Comparison of ENCODE assay signal across 9 cellular contexts in the genomic region with DNA sequence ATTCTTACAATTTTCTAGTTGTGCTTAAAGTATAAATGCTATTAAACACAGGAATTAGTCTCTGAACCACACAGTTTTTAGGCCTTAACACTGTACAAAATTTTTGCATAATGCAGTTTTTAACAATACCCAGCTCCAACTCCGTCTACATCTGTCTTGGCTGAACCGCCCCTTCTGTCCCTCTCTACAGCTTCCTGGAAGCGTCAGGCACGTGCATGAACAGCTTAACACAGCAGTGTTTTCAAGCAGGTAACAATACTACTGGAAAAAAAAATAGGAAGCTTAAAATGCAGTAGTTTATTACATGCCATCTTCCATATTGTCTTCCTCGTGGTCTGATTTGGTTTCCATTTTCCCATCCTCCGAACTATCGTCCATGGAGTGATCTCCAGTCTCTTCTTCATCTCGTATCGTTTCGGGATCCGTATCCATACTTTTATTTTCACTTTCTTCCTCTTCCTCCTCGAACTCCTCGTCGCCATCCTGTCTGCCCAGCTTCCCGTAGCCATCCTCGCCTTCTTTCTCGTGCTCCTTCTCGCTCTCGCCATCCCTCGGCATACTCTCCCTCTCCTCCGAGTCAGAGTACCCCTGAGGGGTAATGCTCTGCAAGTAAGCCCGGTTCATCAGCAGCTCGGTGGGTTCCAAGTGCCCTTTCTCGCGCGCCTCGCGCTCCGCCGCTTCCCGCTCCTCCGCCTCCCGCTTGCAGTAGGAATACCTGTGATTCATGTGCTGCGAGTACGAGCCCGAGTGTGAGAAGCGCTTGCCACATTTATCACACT.
DNase-seq lines count a peak whose midpoint lies in the region; ATAC-seq and TF ChIP-seq lines count a peak whose summit lies in the region.
"Had no signal": no experiment of that assay in that cellular context is flagged by ENCODE, and none has a peak within 500 bp of the region (broad histone marks: within the 10 kb centered on the region; RNA-seq: fewer than 3 reads in every experiment).

No MANE protein-coding gene starts in this region.

- TF ChIP-seq POLR2A in IMR-90 (IDR thresholded peaks at IDR 0.05; ENCODE audit: low read depth, low read length) (no peak), stomach (IDR thresholded peaks at IDR 0.05) (no peak)

- H3K9ac ChIP-seq in IMR-90 (ENCODE audit: low read depth, low read length) (no peak overlapping the region), mesenchymal stem cell (ENCODE audit: low read length) (no peak overlapping the region)

- no peak overlapping the region for H2AK9ac ChIP-seq in IMR-90 (replicated peaks; ENCODE audit: low read depth, low read length, poor library complexity)

- H3K36me3 ChIP-seq in IMR-90 (ENCODE audit: control insufficient read depth, insufficient read depth, low read length) (peaks cover 23% of the 10 kb centered on the region), stomach (peaks cover 0 to 32% (median 8%) of the 10 kb centered on the region in 4 donors), mesenchymal stem cell (ENCODE audit: control insufficient read depth in 1 of 2, insufficient read depth in 2 of 2, low read depth in 1 of 2, low read length in 2 of 2) (peaks cover 11 to 95% of the 10 kb centered on the region in 2 experiments), OCI-LY7 (ENCODE audit: insufficient read depth, low read length) (no peaks in the 10 kb centered on the region)

- H3K18ac ChIP-seq in IMR-90 (ENCODE audit: low read depth, low read length) = no peak overlapping the region
- H3K18ac ChIP-seq in mesenchymal stem cell (ENCODE audit: low read depth in 1 of 2, low read length in 2 of 2) = no peak overlapping the region

- no peak for TF ChIP-seq RAD21 in IMR-90 (IDR thresholded peaks at IDR 0.05; ENCODE audit: low read length)

- BruUV-seq in IMR-90 (replicated peaks; lab: Mats Ljungman, UMichigan) (TSS peak; percentile 66), OCI-LY7 (replicated peaks; lab: Mats Ljungman, UMichigan) (no TSS peak)

- CTCF ChIA-PET in IMR-90 (lab: Yijun Ruan, JAX) (no interaction called here), OCI-LY7 (lab: Charles Lee; ENCODE audit: unreplicated experiment) (interaction anchor here (0.6 kb wide), 1 partner anchor 152 kb away, joined by 3 read pairs; no protein-coding TSS in a partner anchor)

- H3K4ac ChIP-seq in IMR-90 (ENCODE audit: low read depth, low read length) (peak overlapping the region; percentile 54; the same call in 1 of the 2 replicates), mesenchymal stem cell (ENCODE audit: low read depth in 1 of 2, low read length in 2 of 2) (no peak overlapping the region)

- H3K4me1 ChIP-seq in IMR-90 (ENCODE audit: control insufficient read depth, insufficient read depth, low read length) (no peaks in the 10 kb centered on the region; the same call in 1 of the 2 replicates), stomach (peaks cover 0 to 10% (median 2%) of the 10 kb centered on the region in 4 donors), mesenchymal stem cell (ENCODE audit: control insufficient read depth, insufficient read depth, low read depth, low read length) (no peaks in the 10 kb centered on the region), OCI-LY7 (ENCODE audit: insufficient read depth, low read length, poor library complexity, severe bottlenecking) (no peaks in the 10 kb centered on the region)

- no peak overlapping the region for H3K56ac ChIP-seq in IMR-90 (ENCODE audit: extremely low read depth, insufficient read depth, low read length)

- no peaks in the 10 kb centered on the region for H3K27me3 ChIP-seq in IMR-90 (ENCODE audit: control insufficient read depth, insufficient read depth, low read length)
- no peaks in the 10 kb centered on the region for H3K27me3 ChIP-seq in stomach
- no peaks in the 10 kb centered on the region for H3K27me3 ChIP-seq in mesenchymal stem cell (ENCODE audit: control insufficient read depth in 1 of 2, insufficient read depth in 1 of 2, low read length in 2 of 2)

- no peak overlapping the region for H3K4me2 ChIP-seq in IMR-90 (ENCODE audit: low read depth, low read length)
- H3K4me2 ChIP-seq in mesenchymal stem cell (ENCODE audit: low read length, poor library complexity, severe bottlenecking) = no peak overlapping the region
- H3K4me2 ChIP-seq in OCI-LY7 (ENCODE audit: low read length) = no peak overlapping the region

- intact Hi-C loops in IMR-90 (cut with micrococcal nuclease) = no loop called here
- intact Hi-C loops in stomach (cut with DNase I; ENCODE audit: low total_unique reads) = no loop called here
- intact Hi-C loops in OCI-LY7 (cut with micrococcal nuclease; ENCODE audit: unreplicated experiment) = no loop called here

- no peaks in the 10 kb centered on the region for H3K9me2 ChIP-seq in OCI-LY7 (ENCODE audit: insufficient read depth, low read length)

- ATAC-seq in IMR-90 (ENCODE audit: low read depth) = no peak
- ATAC-seq: activated CD8-positive, alpha-beta T cell treated with anti-CD3 and anti-CD28 coated beads, Interleukin-2, amount 10 ng/mL, durations not matched to agents 7 days and 5 days had no signal

- peak overlapping the region; percentile 74; the same call in 1 of the 2 replicates for H3K14ac ChIP-seq in IMR-90 (replicated peaks; ENCODE audit: low read depth, low read length)
- no peak overlapping the region for H3K14ac ChIP-seq in mesenchymal stem cell (ENCODE audit: low read length in 2 of 2)

- peak overlapping the region; percentile 43; the same call in 1 of the 2 replicates for H2AK5ac ChIP-seq in IMR-90 (ENCODE audit: low read depth, low read length)
- no peak overlapping the region for H2AK5ac ChIP-seq in mesenchymal stem cell (ENCODE audit: low read length, severe bottlenecking)

- WGBS in IMR-90 (ENCODE audit: extremely low coverage in 2 of 2, insufficient read length in 1 of 2), 2 experiments = 68 to 100% methylated on average over 4 to 8 of the region's 37 CpGs
- WGBS in stomach, 5 donors = 33 to 53% (median 44%) methylated on average over 36 to 37 of the region's 37 CpGs
- 88% methylated on average over 37 of the region's 37 CpGs for WGBS in mesenchymal stem cell

- H2AFZ ChIP-seq in IMR-90 (replicated peaks; ENCODE audit: low read length, poor library complexity) (no peak overlapping the region), mesenchymal stem cell (ENCODE audit: low read depth, low read length) (no peak overlapping the region), OCI-LY7 (ENCODE audit: low read length) (no peak overlapping the region)

- H4K91ac ChIP-seq in IMR-90 (ENCODE audit: insufficient read depth, low read depth, low read length) (no peak overlapping the region), mesenchymal stem cell (ENCODE audit: low read length) (no peak overlapping the region)

- no peak for DNase-seq in IMR-90
- DNase-seq in dermis blood vessel endothelial cell = peak; percentile 31
- DNase-seq in islet precursor cell = peak; percentile 69
- peak; percentile 36 for DNase-seq in stomach
- no peak for DNase-seq in amniotic stem cell (lab: John Stamatoyannopoulos, UW)
- DNase-seq in mesenchymal stem cell = no peak
- no peak for DNase-seq in activated CD4-positive, alpha-beta T cell treated with anti-CD3 and anti-CD28 coated beads, Interleukin-2, amount 50 U/mL, for 4 hours
- DNase-seq in OCI-LY7 (ENCODE audit: low spot score) = no peak
- DNase-seq: activated CD8-positive, alpha-beta T cell treated with anti-CD3 and anti-CD28 coated beads, Interleukin-2, amount 10 ng/mL, durations not matched to agents 7 days and 5 days had no signal

- TF ChIP-seq CTCF in IMR-90 (conservative IDR thresholded peaks at IDR 0.05; ENCODE audit: low read depth, low read length) (no peak), stomach (IDR thresholded peaks at IDR 0.05) (no peak), OCI-LY7 (conservative IDR thresholded peaks at IDR 0.05; ENCODE audit: low read length) (no peak)

- H3K79me1 ChIP-seq in IMR-90 (ENCODE audit: low read depth in 1 of 2, low read length in 2 of 2) (peaks cover 3 to 5% of the 10 kb centered on the region in 2 experiments; a peak in 1 of 4 replicates), mesenchymal stem cell (replicated peaks; ENCODE audit: low read length, poor library complexity, severe bottlenecking) (peaks cover 4% of the 10 kb centered on the region)

- H4K20me1 ChIP-seq in IMR-90 (ENCODE audit: insufficient read depth, low read length) = no peaks in the 10 kb centered on the region
- H4K20me1 ChIP-seq in OCI-LY7 (ENCODE audit: insufficient read depth, low read length) = no peaks in the 10 kb centered on the region

- H3K9me1 ChIP-seq in IMR-90 (ENCODE audit: insufficient read depth, low read length) = peaks cover 7% of the 10 kb centered on the region; the same call in 1 of the 2 replicates

- no peak for TF ChIP-seq EP300 in stomach (IDR thresholded peaks at IDR 0.05)

- H3K27ac ChIP-seq in IMR-90 (ENCODE audit: insufficient read depth, low read length) = no peak overlapping the region
- peak overlapping the region in 4 of 5 donors; percentile 25 to 45 (median 40) for H3K27ac ChIP-seq in stomach
- H3K27ac ChIP-seq in mesenchymal stem cell (ENCODE audit: low read length, poor library complexity, severe bottlenecking) = no peak overlapping the region
- H3K27ac ChIP-seq in OCI-LY7 (ENCODE audit: low read depth, low read length, poor library complexity, severe bottlenecking) = no peak overlapping the region

- no peak overlapping the region for H3K4me3 ChIP-seq in IMR-90 (ENCODE audit: insufficient read depth, low read depth, low read length)
- H3K4me3 ChIP-seq in stomach = peak overlapping the region; percentile 42 to 54 (median 46)
- H3K4me3 ChIP-seq in mesenchymal stem cell (ENCODE audit: insufficient read depth in 1 of 2, low read depth in 1 of 2, low read length in 2 of 2) = no peak overlapping the region
- H3K4me3 ChIP-seq in OCI-LY7 (ENCODE audit: low read depth, low read length, poor library complexity, severe bottlenecking) = no peak overlapping the region

- POLR2A ChIA-PET in IMR-90 (lab: Charles Lee; ENCODE audit: unreplicated experiment) = no interaction called here
- POLR2A ChIA-PET in OCI-LY7 (lab: Charles Lee) = interaction anchor here (0.6 to 0.7 kb wide), 2 partner anchors 148 to 1210 kb away, joined by 3 read pairs; no protein-coding TSS in a partner anchor

- H2BK12ac ChIP-seq in mesenchymal stem cell (ENCODE audit: low read length in 2 of 2) = no peak overlapping the region

- H3K79me2 ChIP-seq in OCI-LY7 (ENCODE audit: insufficient read depth, low read depth, low read length) = no peaks in the 10 kb centered on the region

- peak overlapping the region; percentile 47; the same call in 1 of the 2 replicates for H2BK20ac ChIP-seq in IMR-90 (ENCODE audit: low read depth, low read length)

- dilution Hi-C loops in IMR-90 (cut with HindIII; ENCODE audit: low sequenced_read_pairs, unreplicated experiment) = no loop called here

- in situ Hi-C loops in IMR-90 (cut with MboI; ENCODE audit: low sequenced_read_pairs) = no loop called here

- H2BK5ac ChIP-seq in IMR-90 (ENCODE audit: low read depth, low read length, poor library complexity, severe bottlenecking) (no peak overlapping the region), mesenchymal stem cell (ENCODE audit: low read depth, low read length, poor library complexity, severe bottlenecking) (no peak overlapping the region)

- H2BK15ac ChIP-seq in IMR-90 (ENCODE audit: low read depth, low read length) = no peak overlapping the region; the same call in 2 of the 3 replicates
- H2BK15ac ChIP-seq in mesenchymal stem cell (ENCODE audit: low read depth, poor library complexity, severe bottlenecking) = no peak overlapping the region

- no peak overlapping the region for H4K5ac ChIP-seq in IMR-90 (ENCODE audit: low read depth, low read length)

- no peak overlapping the region for H3K23ac ChIP-seq in IMR-90 (ENCODE audit: low read depth, low read length)
- no peak overlapping the region for H3K23ac ChIP-seq in mesenchymal stem cell (ENCODE audit: low read length in 2 of 2)

- H2BK120ac ChIP-seq in IMR-90 (ENCODE audit: low read depth, low read length) (peak overlapping the region; percentile 55; the same call in 1 of the 2 replicates), mesenchymal stem cell (ENCODE audit: low read depth, low read length) (no peak overlapping the region)

- H4K8ac ChIP-seq in IMR-90 (ENCODE audit: low read depth in 2 of 2, low read length in 2 of 2) (no peak overlapping the region), mesenchymal stem cell (ENCODE audit: low read length) (no peak overlapping the region)

- H3K9me3 ChIP-seq in IMR-90 (ENCODE audit: control insufficient read depth, insufficient read depth, low read length) (no peaks in the 10 kb centered on the region), stomach (no peaks in the 10 kb centered on the region), mesenchymal stem cell (ENCODE audit: control insufficient read depth, low read length) (no peaks in the 10 kb centered on the region), OCI-LY7 (ENCODE audit: low read length) (no peaks in the 10 kb centered on the region)

Comparison
In these comparisons a context has a peak if more than half of its experiments do, and no peak if none do; other contexts are left out.
1. DNase-seq: peak in dermis blood vessel endothelial cell (single experiment), islet precursor cell (single experiment) and stomach (single experiment); none in IMR-90 (single experiment), amniotic stem cell (single experiment), mesenchymal stem cell (single experiment), activated CD4-positive, alpha-beta T cell treated with anti-CD3 and anti-CD28 coated beads, Interleukin-2, amount 50 U/mL, for 4 hours (0 of 2) and OCI-LY7 (single experiment).
2. H3K27ac ChIP-seq: peak in stomach (4 of 5); none in IMR-90 (single experiment), mesenchymal stem cell (single experiment) and OCI-LY7 (single experiment).
3. H3K4me3 ChIP-seq: peak in stomach (4 of 4); none in IMR-90 (single experiment), mesenchymal stem cell (0 of 2) and OCI-LY7 (single experiment).